In the genomic region with DNA sequence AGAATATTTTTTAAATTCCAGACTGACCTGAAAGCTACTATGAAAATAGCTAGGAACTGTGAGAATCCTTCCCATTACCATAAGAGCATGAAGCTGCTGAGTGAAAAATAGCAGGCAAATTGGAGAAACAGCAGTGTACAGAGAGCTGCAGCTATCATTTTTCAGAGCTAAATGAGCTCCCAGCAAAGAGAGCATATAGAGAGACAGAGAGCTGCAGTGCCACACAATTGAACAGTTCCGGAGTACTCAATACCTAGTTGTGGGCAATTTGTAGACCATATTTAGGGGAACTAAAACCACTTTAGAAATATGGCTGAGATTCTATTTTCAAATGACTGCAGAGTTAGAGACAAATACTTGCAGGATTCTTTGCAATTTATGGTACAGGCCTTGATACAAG, we compare ENCODE assay signal across 28 cellular contexts.
"Had no signal": no experiment of that assay in that cellular context is flagged by ENCODE, and none has a peak within 500 bp of the region (broad histone marks: within the 10 kb centered on the region; RNA-seq: fewer than 3 reads in every experiment).

No MANE protein-coding gene starts in this region.

- H3K27ac Mint-ChIP-seq: immature natural killer cell; mesothelial cell of epicardium; naive B cell; natural killer cell; stimulated activated naive B cell treated with anti-CD40 and anti-IgM and Interleukin-4, amounts not matched to agents 10 μg/mL and 1 μg/mL and 100 μg/mL, for 72 hours had no signal

- H3K9me3 Mint-ChIP-seq: naive B cell; stimulated activated naive B cell treated with anti-CD40 and anti-IgM and Interleukin-4, amounts not matched to agents 10 μg/mL and 1 μg/mL and 100 μg/mL, for 72 hours had no signal

- H3K4me3 Mint-ChIP-seq: immature natural killer cell; mesothelial cell of epicardium; naive B cell; natural killer cell; stimulated activated naive B cell treated with anti-CD40 and anti-IgM and Interleukin-4, amounts not matched to agents 10 μg/mL and 1 μg/mL and 100 μg/mL, for 72 hours had no signal

- ATAC-seq: left colon; left lung; lower lobe of right lung; natural killer cell; pancreas; right cardiac atrium; sciatic nerve; stimulated activated naive B cell treated with anti-CD40 and anti-IgM and Interleukin-4, amounts not matched to agents 10 μg/mL and 1 μg/mL and 100 μg/mL, for 72 hours; stimulated activated naive CD8-positive, alpha-beta T cell treated with anti-CD3 and anti-CD28 coated beads, Interleukin-15, Interleukin-2, amounts not matched to agents 100 U/mL and 50 U/mL, for 24 hours had no signal

- H3K4me1 Mint-ChIP-seq: immature natural killer cell; mesothelial cell of epicardium; natural killer cell; stimulated activated naive B cell treated with anti-CD40 and anti-IgM and Interleukin-4, amounts not matched to agents 10 μg/mL and 1 μg/mL and 100 μg/mL, for 72 hours had no signal

- DNase-seq: hypothalamus; immature natural killer cell; kidney; left colon; left lung; lower lobe of right lung; mammary epithelial cell; mesenchymal stem cell; naive B cell; natural killer cell; nucleus accumbens; pancreas; posterior cingulate gyrus; retina; right cardiac atrium; stimulated activated CD4-positive, alpha-beta T cell treated with anti-CD3 and anti-CD28 coated beads, Interleukin-12 subunit alpha, Interleukin-12 subunit beta, amount 100 ng/mL, for 4 hours; stimulated activated CD4-positive, alpha-beta T cell treated with anti-CD3 and anti-CD28 coated beads, Interleukin-15, amount 100 ng/mL, for 24 hours; stimulated activated CD4-positive, alpha-beta T cell treated with anti-CD3 and anti-CD28 coated beads, Interleukin-2, amount 100 ng/mL, for 24 hours; stimulated activated CD4-positive, alpha-beta T cell treated with anti-CD3 and anti-CD28 coated beads, Interleukin-4, amount 100 ng/mL, for 1 hour; stimulated activated naive B cell treated with anti-CD40 and anti-IgM and Interleukin-4, amounts not matched to agents 10 μg/mL and 1 μg/mL and 100 μg/mL, for 72 hours; stimulated activated naive CD8-positive, alpha-beta T cell treated with anti-CD3 and anti-CD28 coated beads, Interleukin-15, Interleukin-2, amounts not matched to agents 100 U/mL and 50 U/mL, for 24 hours; stomach; testis; thyroid gland; transverse colon; upper lobe of left lung had no signal

- H3K27me3 Mint-ChIP-seq: naive B cell; stimulated activated naive B cell treated with anti-CD40 and anti-IgM and Interleukin-4, amounts not matched to agents 10 μg/mL and 1 μg/mL and 100 μg/mL, for 72 hours had no signal

- H3K36me3 Mint-ChIP-seq: immature natural killer cell; mesothelial cell of epicardium; naive B cell; natural killer cell; stimulated activated naive B cell treated with anti-CD40 and anti-IgM and Interleukin-4, amounts not matched to agents 10 μg/mL and 1 μg/mL and 100 μg/mL, for 72 hours had no signal
